In genomic region chr3:38108649-38109579, GRCh38 we compare ENCODE assay signal across 20 cellular contexts. TPM values are rescaled to one million over a fixed set of nuclear protein-coding genes. Genes with fewer than 3 reads are reported as not detected.
DNase-seq lines count a peak whose midpoint lies in the region; ATAC-seq and TF ChIP-seq lines count a peak whose summit lies in the region.
"Had no signal": no experiment of that assay in that cellular context is flagged by ENCODE, and none has a peak within 500 bp of the region (broad histone marks: within the 10 kb centered on the region; RNA-seq: fewer than 3 reads in every experiment).

No MANE protein-coding gene starts in this region.

- no peaks in the 10 kb centered on the region for H3K23me2 ChIP-seq in H9 (ENCODE audit: insufficient read length, low read depth, low read length, poor library complexity, severe bottlenecking)

- H3K4me1 Mint-ChIP-seq in H9 (no peaks in the 10 kb centered on the region), activated B cell treated with CpG ODN at 0.5 μM for 24 hours (no peaks in the 10 kb centered on the region)
- H3K4me1 Mint-ChIP-seq in stimulated activated effector memory CD8-positive, alpha-beta T cell treated with anti-CD3 and anti-CD28 coated beads, Interleukin-12 subunit alpha, Interleukin-12 subunit beta, amount 100 ng/mL, for 72 hours = no peaks in the 10 kb centered on the region
- H3K4me1 Mint-ChIP-seq: activated CD4-positive, alpha-beta T cell treated with anti-CD3 and anti-CD28 coated beads, Interleukin-2, amount 10 ng/mL, durations not matched to agents 7 days and 5 days had no signal

- peak overlapping the region in 2 of 3 experiments; percentile 18 to 76; a peak in 3 of 7 replicates for H3K27ac Mint-ChIP-seq in H9
- no peak overlapping the region for H3K27ac Mint-ChIP-seq in activated B cell treated with CpG ODN at 0.5 μM for 24 hours
- H3K27ac Mint-ChIP-seq in stimulated activated effector memory CD8-positive, alpha-beta T cell treated with anti-CD3 and anti-CD28 coated beads, Interleukin-12 subunit alpha, Interleukin-12 subunit beta, amount 100 ng/mL, for 72 hours = no peak overlapping the region
- H3K27ac Mint-ChIP-seq: activated CD4-positive, alpha-beta T cell treated with anti-CD3 and anti-CD28 coated beads, Interleukin-2, amount 10 ng/mL, durations not matched to agents 7 days and 5 days; activated T-helper 1 cell treated with anti-CD3 and anti-CD28 coated beads, Interleukin-12 subunit alpha, Interleukin-12 subunit beta, Interleukin-2, Interleukin-4 antibody, amounts not matched to agents 30 ng/mL and 10 ng/mL and 1 ng/mL, durations not matched to agents 14 hours and 24 hours and 36 hours had no signal

- H3K23ac ChIP-seq in H9 (ENCODE audit: insufficient read length, low read depth, low read length) (no peak overlapping the region), mesenchymal stem cell (ENCODE audit: low read length in 2 of 2) (peak overlapping the region in 1 of 2 experiments; percentile 64)

- CTCF ChIA-PET in activated B cell treated with CpG ODN at 0.5 μM for 24 hours (lab: Charles Lee) = no interaction called here

- H3T11ph ChIP-seq in H9 (ENCODE audit: low read length) = no peak overlapping the region

- H3K79me1 ChIP-seq in H9 (ENCODE audit: insufficient read depth, low read depth, low read length, poor library complexity, severe bottlenecking) (no peaks in the 10 kb centered on the region), mesenchymal stem cell (replicated peaks; ENCODE audit: low read length, poor library complexity, severe bottlenecking) (no peaks in the 10 kb centered on the region)

- no peaks in the 10 kb centered on the region for H3K9me3 ChIP-seq in H9 (ENCODE audit: control insufficient read depth, low read depth, low read length)
- H3K9me3 ChIP-seq in neutrophil = no peaks in the 10 kb centered on the region
- H3K9me3 ChIP-seq in mesenchymal stem cell (ENCODE audit: control insufficient read depth, low read length) = peaks cover 16% of the 10 kb centered on the region

- ATAC-seq in activated B cell treated with CpG ODN at 0.5 μM for 24 hours (ENCODE audit: low read depth) = no peak
- no peak for ATAC-seq in stimulated activated effector memory CD8-positive, alpha-beta T cell treated with anti-CD3 and anti-CD28 coated beads, Interleukin-12 subunit alpha, Interleukin-12 subunit beta, amount 100 ng/mL, for 72 hours

- H3K27me3 Mint-ChIP-seq in H9 (ENCODE audit: low read depth) (peaks cover 2% of the 10 kb centered on the region), activated B cell treated with CpG ODN at 0.5 μM for 24 hours (peaks cover 7% of the 10 kb centered on the region)

- no peak overlapping the region for H3K56ac ChIP-seq in H9 (ENCODE audit: insufficient read length, low read depth, low read length)

- H3K4me3 Mint-ChIP-seq in H9 (no peak overlapping the region), activated B cell treated with CpG ODN at 0.5 μM for 24 hours (no peak overlapping the region)
- H3K4me3 Mint-ChIP-seq in stimulated activated effector memory CD8-positive, alpha-beta T cell treated with anti-CD3 and anti-CD28 coated beads, Interleukin-12 subunit alpha, Interleukin-12 subunit beta, amount 100 ng/mL, for 72 hours = no peak overlapping the region
- H3K4me3 Mint-ChIP-seq: activated CD4-positive, alpha-beta T cell treated with anti-CD3 and anti-CD28 coated beads, Interleukin-2, amount 10 ng/mL, durations not matched to agents 7 days and 5 days; activated T-helper 1 cell treated with anti-CD3 and anti-CD28 coated beads, Interleukin-12 subunit alpha, Interleukin-12 subunit beta, Interleukin-2, Interleukin-4 antibody, amounts not matched to agents 30 ng/mL and 10 ng/mL and 1 ng/mL, durations not matched to agents 14 hours and 24 hours and 36 hours had no signal

- H2BK20ac ChIP-seq in H9 (ENCODE audit: low read depth, low read length, poor library complexity, severe bottlenecking) = no peak overlapping the region

- no CpG with 5 or more reads among the region's 11 CpGs for WGBS in H9 (ENCODE audit: extremely low coverage, insufficient read length, low lambda C conversion rate)
- WGBS in mesenchymal stem cell = 87% methylated on average over 10 of the region's 11 CpGs

- POLR2A ChIA-PET in activated B cell treated with CpG ODN at 0.5 μM for 24 hours (lab: Charles Lee) = no interaction called here

- H4K8ac ChIP-seq in H9 (replicated peaks; ENCODE audit: insufficient read length, low read depth, low read length) (no peak overlapping the region), mesenchymal stem cell (ENCODE audit: low read length) (no peak overlapping the region)

- H2BK15ac ChIP-seq in H9 (ENCODE audit: low read depth, low read length) = no peak overlapping the region
- H2BK15ac ChIP-seq in mesenchymal stem cell (ENCODE audit: low read depth, poor library complexity, severe bottlenecking) = no peak overlapping the region

- H3K14ac ChIP-seq in H9 (ENCODE audit: insufficient read depth, low read length) = no peak overlapping the region
- no peak overlapping the region for H3K14ac ChIP-seq in mesenchymal stem cell (ENCODE audit: low read length in 2 of 2)

- no peaks in the 10 kb centered on the region for H4K20me1 ChIP-seq in H9 (ENCODE audit: control insufficient read depth, insufficient read depth, insufficient read length)

- H3K4me3 ChIP-seq in neutrophil (ENCODE audit: low read depth in 1 of 2, low read length in 1 of 2) = peak overlapping the region; percentile 35 to 40
- no peak overlapping the region for H3K4me3 ChIP-seq in mesenchymal stem cell (ENCODE audit: insufficient read depth in 1 of 2, low read depth in 1 of 2, low read length in 2 of 2)
- H3K4me3 ChIP-seq: tibial nerve had no signal

- H2AK5ac ChIP-seq in H9 (ENCODE audit: insufficient read length, low read length) (no peak overlapping the region), mesenchymal stem cell (ENCODE audit: low read length, severe bottlenecking) (no peak overlapping the region)

- no peak overlapping the region for H2AFZ ChIP-seq in H9 (ENCODE audit: low read length)
- no peak overlapping the region for H2AFZ ChIP-seq in mesenchymal stem cell (ENCODE audit: low read depth, low read length)
- H2AFZ ChIP-seq: parathyroid adenoma had no signal

- no peak overlapping the region for H4K91ac ChIP-seq in H9 (ENCODE audit: insufficient read length, low read depth, low read length)
- no peak overlapping the region for H4K91ac ChIP-seq in mesenchymal stem cell (ENCODE audit: low read length)

- no peaks in the 10 kb centered on the region for H3K79me2 ChIP-seq in H9 (ENCODE audit: insufficient read depth, low read length)
- H3K79me2 ChIP-seq: parathyroid adenoma had no signal

- H3K4me1 ChIP-seq in H9 (ENCODE audit: insufficient read depth, low read length) = no peaks in the 10 kb centered on the region
- H3K4me1 ChIP-seq in neutrophil (ENCODE audit: control insufficient read depth in 1 of 2, insufficient read depth in 1 of 2, low read depth in 1 of 2, low read length in 1 of 2) = peaks cover 65% of the 10 kb centered on the region in 2 experiments
- H3K4me1 ChIP-seq in mesenchymal stem cell (ENCODE audit: control insufficient read depth, insufficient read depth, low read depth, low read length) = no peaks in the 10 kb centered on the region
- H3K4me1 ChIP-seq: parathyroid adenoma, tibial nerve had no signal

- H3K18ac ChIP-seq in H9 (ENCODE audit: insufficient read length, low read depth, low read length) = no peak overlapping the region
- no peak overlapping the region for H3K18ac ChIP-seq in mesenchymal stem cell (ENCODE audit: low read depth in 1 of 2, low read length in 2 of 2)

- H2BK12ac ChIP-seq in H9 (ENCODE audit: insufficient read length, low read depth, low read length) (no peak overlapping the region), mesenchymal stem cell (ENCODE audit: low read length in 2 of 2) (no peak overlapping the region)

- no peak overlapping the region for H3K9ac ChIP-seq in H9 (ENCODE audit: extremely low read depth, insufficient read length, low read length)
- H3K9ac ChIP-seq in mesenchymal stem cell (ENCODE audit: low read length) = no peak overlapping the region
- H3K9ac ChIP-seq: parathyroid adenoma had no signal

- no peak overlapping the region for H2BK5ac ChIP-seq in H9 (ENCODE audit: insufficient read length, low read length)
- no peak overlapping the region for H2BK5ac ChIP-seq in mesenchymal stem cell (ENCODE audit: low read depth, low read length, poor library complexity, severe bottlenecking)

- no peak overlapping the region for H3K4ac ChIP-seq in H9 (ENCODE audit: low read depth, low read length)
- no peak overlapping the region for H3K4ac ChIP-seq in mesenchymal stem cell (ENCODE audit: low read depth in 1 of 2, low read length in 2 of 2)

- H2BK120ac ChIP-seq in H9 (ENCODE audit: low read depth, low read length, poor library complexity, severe bottlenecking) = no peak overlapping the region
- H2BK120ac ChIP-seq in mesenchymal stem cell (ENCODE audit: low read depth, low read length) = no peak overlapping the region

- no peaks in the 10 kb centered on the region for H3K27me3 ChIP-seq in H9 (ENCODE audit: insufficient read depth, low read length)
- no peaks in the 10 kb centered on the region for H3K27me3 ChIP-seq in neutrophil
- H3K27me3 ChIP-seq in mesenchymal stem cell (ENCODE audit: control insufficient read depth in 1 of 2, insufficient read depth in 1 of 2, low read length in 2 of 2) = peaks cover 0 to 7% of the 10 kb centered on the region in 2 experiments
- H3K27me3 ChIP-seq: tibial nerve had no signal

- DNase-seq in H9 = peak; percentile 20
- DNase-seq in MV-4-11 (lab: John Stamatoyannopoulos, UW) = peak; percentile 64
- DNase-seq in activated B cell treated with CpG ODN at 0.5 μM for 24 hours = peak; percentile 11
- no peak for DNase-seq in stimulated activated effector memory CD8-positive, alpha-beta T cell treated with anti-CD3 and anti-CD28 coated beads, Interleukin-12 subunit alpha, Interleukin-12 subunit beta, amount 100 ng/mL, for 72 hours (ENCODE audit: low spot score in 2 of 2)
- DNase-seq in NCI-H524 treated with DMSO at 0.1 percent for 48 hours (lab: John Stamatoyannopoulos, UW) = no peak
- no peak for DNase-seq in cerebellar nuclear complex (lab: John Stamatoyannopoulos, UW)
- DNase-seq in mesenchymal stem cell = no peak
- DNase-seq: activated CD4-positive, alpha-beta T cell treated with anti-CD3 and anti-CD28 coated beads, Interleukin-2, amount 10 ng/mL, durations not matched to agents 7 days and 5 days; C1 segment of cervical spinal cord; DMS53; effector CD4-positive, alpha-beta T cell; hippocampal formation; NCI-H1092 treated with DMSO at 0.1 percent for 48 hours; NCI-H2171; NCI-H748 treated with DMSO at 0.1 percent for 48 hours; small intestine had no signal

- no peak overlapping the region for H3K27ac ChIP-seq in H9 (ENCODE audit: insufficient read length, low read depth, low read length)
- peak overlapping the region; percentile 84 for H3K27ac ChIP-seq in neutrophil
- H3K27ac ChIP-seq in mesenchymal stem cell (ENCODE audit: low read length, poor library complexity, severe bottlenecking) = no peak overlapping the region
- H3K27ac ChIP-seq: parathyroid adenoma, tibial nerve had no signal

- H3K36me3 Mint-ChIP-seq in H9 (ENCODE audit: insufficient read depth in 1 of 3, low read depth in 3 of 3) (peaks cover 0 to 2% (median 0%) of the 10 kb centered on the region in 3 experiments; a peak in 2 of 7 replicates), activated B cell treated with CpG ODN at 0.5 μM for 24 hours (ENCODE audit: low read depth) (no peaks in the 10 kb centered on the region)
- no peaks in the 10 kb centered on the region for H3K36me3 Mint-ChIP-seq in stimulated activated effector memory CD8-positive, alpha-beta T cell treated with anti-CD3 and anti-CD28 coated beads, Interleukin-12 subunit alpha, Interleukin-12 subunit beta, amount 100 ng/mL, for 72 hours

- TF ChIP-seq CTCF in H9 (conservative IDR thresholded peaks at IDR 0.05) (no peak), activated B cell treated with CpG ODN at 0.5 μM for 24 hours (IDR thresholded peaks at IDR 0.05) (no peak), neutrophil (IDR thresholded peaks at IDR 0.05) (peak; percentile 35)

- H3K4me2 ChIP-seq in H9 (ENCODE audit: insufficient read depth, insufficient read length, low read length) = no peak overlapping the region
- H3K4me2 ChIP-seq in mesenchymal stem cell (ENCODE audit: low read length, poor library complexity, severe bottlenecking) = no peak overlapping the region

- H4K5ac ChIP-seq in H9 (ENCODE audit: insufficient read length, low read depth, low read length) = no peak overlapping the region

- H3K36me3 ChIP-seq in neutrophil = no peaks in the 10 kb centered on the region
- no peaks in the 10 kb centered on the region for H3K36me3 ChIP-seq in mesenchymal stem cell (ENCODE audit: control insufficient read depth in 1 of 2, insufficient read depth in 2 of 2, low read depth in 1 of 2, low read length in 2 of 2)
- H3K36me3 ChIP-seq: tibial nerve had no signal

- peaks cover 4 to 5% of the 10 kb centered on the region in 2 experiments; a peak in 4 of 5 replicates for H3K9me3 Mint-ChIP-seq in H9
- peaks cover 8% of the 10 kb centered on the region for H3K9me3 Mint-ChIP-seq in activated B cell treated with CpG ODN at 0.5 μM for 24 hours
- peaks cover 11% of the 10 kb centered on the region for H3K9me3 Mint-ChIP-seq in stimulated activated effector memory CD8-positive, alpha-beta T cell treated with anti-CD3 and anti-CD28 coated beads, Interleukin-12 subunit alpha, Interleukin-12 subunit beta, amount 100 ng/mL, for 72 hours

- intact Hi-C loops in activated B cell treated with CpG ODN at 0.5 μM for 24 hours (cut with micrococcal nuclease) = no loop called here

RNA-seq across cellular contexts. Expression of gene ACAA1, which starts 28.0 kb away (rescaled TPM):
- total RNA-seq in H9 (2021) = 41.9 and 44.3 TPM in 2 replicates
- total RNA-seq in activated B cell treated with CpG ODN at 0.5 μM for 24 hours = 78.1 and 79.6 TPM in 2 replicates
- polyA plus RNA-seq in mesenchymal stem cell (2013, experiment 1 of 2) = 32.9 TPM
- 32.8 TPM for polyA plus RNA-seq in mesenchymal stem cell (2013, experiment 2 of 2)

RNA-seq across cellular contexts. Expression of gene MYD88, which starts 29.5 kb away (rescaled TPM):
- total RNA-seq in H9 (2021) (33.4 and 34.2 TPM in 2 replicates), activated B cell treated with CpG ODN at 0.5 μM for 24 hours (60.1 and 62.7 TPM in 2 replicates)
- 31.6 TPM for polyA plus RNA-seq in mesenchymal stem cell (2013, experiment 1 of 2)
- 31.9 TPM for polyA plus RNA-seq in mesenchymal stem cell (2013, experiment 2 of 2)

RNA-seq across cellular contexts. Expression of gene OXSR1, which starts 56.4 kb away (rescaled TPM):
- 53.8 and 54.1 TPM in 2 replicates for total RNA-seq in H9 (2021)
- total RNA-seq in activated B cell treated with CpG ODN at 0.5 μM for 24 hours = 34.8 and 40.2 TPM in 2 replicates
- polyA plus RNA-seq in mesenchymal stem cell (2013, experiment 1 of 2) = 18.9 TPM
- 18.5 TPM for polyA plus RNA-seq in mesenchymal stem cell (2013, experiment 2 of 2)

Comparison
In these comparisons a context has a peak if more than half of its experiments do, and no peak if none do; other contexts are left out.
1. DNase-seq: peak in H9 (single experiment), MV-4-11 (single experiment) and activated B cell treated with CpG ODN at 0.5 μM for 24 hours (single experiment); none in stimulated activated effector memory CD8-positive, alpha-beta T cell treated with anti-CD3 and anti-CD28 coated beads, Interleukin-12 subunit alpha, Interleukin-12 subunit beta, amount 100 ng/mL, for 72 hours (0 of 2), NCI-H524 treated with DMSO at 0.1 percent for 48 hours (single experiment), cerebellar nuclear complex (0 of 2) and mesenchymal stem cell (single experiment).
2. H3K27ac Mint-ChIP-seq: peak in H9 (2 of 3); none in activated B cell treated with CpG ODN at 0.5 μM for 24 hours (single experiment) and stimulated activated effector memory CD8-positive, alpha-beta T cell treated with anti-CD3 and anti-CD28 coated beads, Interleukin-12 subunit alpha, Interleukin-12 subunit beta, amount 100 ng/mL, for 72 hours (single experiment).
3. H3K4me3 ChIP-seq: peak in neutrophil (2 of 2); none in mesenchymal stem cell (0 of 2).